21 cellular contexts compared by ENCODE assay signal in genomic region chr10:81104494-81104893, GRCh38.
A peak's percentile ranks its signal among the peaks of the same experiment; 100 is the strongest.
DNase-seq lines count a peak whose midpoint lies in the region; ATAC-seq, FAIRE-seq and TF ChIP-seq lines count a peak whose summit lies in the region.
"Had no signal": no experiment of that assay in that cellular context is flagged by ENCODE, and none has a peak within 500 bp of the region (broad histone marks: within the 10 kb centered on the region; RNA-seq: fewer than 3 reads in every experiment).

No MANE protein-coding gene starts in this region.

- no peaks in the 10 kb centered on the region for H3K27me3 ChIP-seq in GM12878 (replicated peaks in 1 of 2; ENCODE audit: control insufficient read depth in 2 of 2, insufficient read depth in 2 of 2, low read length in 1 of 2)
- H3K27me3 ChIP-seq: BLaER1 had no signal

- no peaks in the 10 kb centered on the region for H3K79me2 ChIP-seq in GM12878 (ENCODE audit: control insufficient read depth, insufficient read depth, low read length)

- H4K20me1 ChIP-seq in GM12878 (ENCODE audit: control insufficient read depth, insufficient read depth) = no peaks in the 10 kb centered on the region
- H4K20me1 ChIP-seq: BLaER1 had no signal

- BruUV-seq in GM12878 (replicated peaks; lab: Mats Ljungman, UMichigan) = no TSS peak

- no peak overlapping the region; the same call in 1 of the 2 replicates for H2AFZ ChIP-seq in GM12878 (ENCODE audit: control insufficient read depth, low read depth, low read length)

- intact Hi-C loops in GM12878 (cut with micrococcal nuclease; ENCODE audit: unreplicated experiment) = loop anchor here (10.0 kb wide), 2 partner anchors 140 to 650 kb away; partner anchors contain the start of gene TSPAN14

- peak; percentile 39 for ATAC-seq in GM18868 (IDR thresholded peaks at IDR 0.05; ENCODE audit: unreplicated experiment)
- peak; percentile 26 for ATAC-seq in GM21529 (IDR thresholded peaks at IDR 0.05; ENCODE audit: unreplicated experiment)
- peak; percentile 37 for ATAC-seq in HG02798 (IDR thresholded peaks at IDR 0.05; ENCODE audit: poor library complexity, unreplicated experiment)
- ATAC-seq in GM12878 = peak; percentile 34
- ATAC-seq in esophagus mucosa = no peak
- ATAC-seq in HG03108 (IDR thresholded peaks at IDR 0.05; ENCODE audit: unreplicated experiment) = no peak
- ATAC-seq: Panc1 had no signal

- no peaks in the 10 kb centered on the region for H3K36me3 ChIP-seq in GM12878 (ENCODE audit: control insufficient read depth in 2 of 2, insufficient read depth in 2 of 2, low read length in 1 of 2)
- H3K36me3 ChIP-seq: BLaER1, MG63 had no signal

- no peak overlapping the region for H3K4me3 ChIP-seq in GM12878
- H3K4me3 ChIP-seq: BLaER1, MG63 had no signal

- RAD21 ChIA-PET in GM12878 (lab: Charles Lee; ENCODE audit: unreplicated experiment) = interaction anchor here (0.6 to 1.9 kb wide), 10 partner anchors 10 to 159 kb away, joined by 3 to 9 read pairs (median 4); no protein-coding TSS in a partner anchor

- no peak for TF ChIP-seq POLR2A in GM12878 (IDR thresholded peaks at IDR 0.05; ENCODE audit: low read depth, low read length)

- TF ChIP-seq EP300 in GM12878 (IDR thresholded peaks at IDR 0.05; ENCODE audit: borderline replicate concordance in 1 of 2, control insufficient read depth in 1 of 2, low read depth in 2 of 2, low read length in 2 of 2) = 0 out of 4 replicates have a peak, but pooled peaks of 1 of the 2 experiments have one; percentile 42

- CTCF ChIA-PET in GM12878 (lab: Yijun Ruan, JAX) = interaction anchor here (0.7 to 6.7 kb wide), 8 partner anchors 10 to 74 kb away, joined by 3 to 40 read pairs (median 4); no protein-coding TSS in a partner anchor

- no peak overlapping the region for H3K4me2 ChIP-seq in GM12878 (ENCODE audit: control insufficient read depth, insufficient read depth)
- H3K4me2 ChIP-seq: BLaER1 had no signal

- 31% methylated on average over 3 of the region's 3 CpGs for WGBS in GM12878 (ENCODE audit: insufficient coverage, insufficient replicate concordance, low lambda C conversion rate, missing lambda C conversion rate)

- in situ Hi-C loops in GM12878 (cut with MboI) = no loop called here

- POLR2A ChIA-PET in GM12878 (lab: Charles Lee) = interaction anchor here (1.0 kb wide), 1 partner anchor 25 kb away, joined by 3 read pairs; no protein-coding TSS in a partner anchor

- DNase-seq in GM12878 (ENCODE audit: low read depth, low spot score) (no peak), NCI-H345 (lab: John Stamatoyannopoulos, UW) (no peak), RPMI8226 (no peak)
- DNase-seq: CD4-positive, CD25-positive, alpha-beta regulatory T cell; DMS153; DND-41; KBM-7; MG63; NCI-H2029; NCI-H526 treated with DMSO at 0.1 percent for 48 hours; SHP77 treated with DMSO at 0.1 percent for 48 hours; T-helper 1 cell had no signal

- H3K27ac ChIP-seq in GM12878 (ENCODE audit: control insufficient read depth, insufficient read depth) = no peak overlapping the region
- H3K27ac ChIP-seq: BLaER1 had no signal

- no peaks in the 10 kb centered on the region for H3K4me1 ChIP-seq in GM12878 (ENCODE audit: control insufficient read depth, insufficient read depth, low read length)
- H3K4me1 ChIP-seq: BLaER1 had no signal

- TF ChIP-seq RAD21 in GM12878 (IDR thresholded peaks at IDR 0.05; ENCODE audit: insufficient read depth, low read depth, low read length) = no peak

- no peaks in the 10 kb centered on the region for H3K9me3 ChIP-seq in GM12878 (replicated peaks; ENCODE audit: control insufficient read depth, insufficient read depth, low read length)
- H3K9me3 ChIP-seq: BLaER1, MG63 had no signal

- no peak for FAIRE-seq in GM12878 (lab: Jason Lieb, UNC)
- FAIRE-seq: A204.1, GM19239 had no signal

- TF ChIP-seq CTCF in GM12878 (IDR thresholded peaks at IDR 0.05 in 2 of 3, conservative IDR thresholded peaks at IDR 0.05 in 1 of 3; ENCODE audit: control insufficient read depth in 2 of 3, extremely low read depth in 1 of 3, insufficient read depth in 1 of 3, low read depth in 3 of 3, low read length in 3 of 3) = no peak

- SMC1A ChIA-PET in GM12878 (lab: Charles Lee; ENCODE audit: uncharacterized antibody, unreplicated experiment) = interaction anchor here (1.0 to 6.6 kb wide), 17 partner anchors 10 to 655 kb away, joined by 3 to 41 read pairs (median 5); no protein-coding TSS in a partner anchor

- H3K9ac ChIP-seq in GM12878 (ENCODE audit: control insufficient read depth, insufficient read depth, low read length) = no peak overlapping the region
- H3K9ac ChIP-seq: BLaER1 had no signal

TF ChIP-seq in GM12878, 131 proteins besides CTCF, POLR2A, EP300 and RAD21 (continues in another document):
- TF ChIP-seq SRF (IDR thresholded peaks at IDR 0.05; ENCODE audit: low read depth in 2 of 2, low read length in 2 of 2) = no peak
- no peak for TF ChIP-seq HDAC2 (IDR thresholded peaks at IDR 0.05)
- TF ChIP-seq IRF4 (IDR thresholded peaks at IDR 0.05; ENCODE audit: low read depth, low read length) = no peak
- TF ChIP-seq TARDBP (IDR thresholded peaks at IDR 0.05; ENCODE audit: borderline replicate concordance) = no peak
- no peak for TF ChIP-seq PAX5 (IDR thresholded peaks at IDR 0.05; ENCODE audit: borderline replicate concordance, low read depth, low read length)
- TF ChIP-seq CUX1 (IDR thresholded peaks at IDR 0.05; ENCODE audit: insufficient replicate concordance, low read depth, low read length) = no peak
- TF ChIP-seq FOXK2 (IDR thresholded peaks at IDR 0.05) = no peak
- TF ChIP-seq RUNX3 (IDR thresholded peaks at IDR 0.05; ENCODE audit: low read length) = no peak; the same call in 1 of the 2 replicates
- TF ChIP-seq ATF7 (IDR thresholded peaks at IDR 0.05; ENCODE audit: low read depth) = peak; percentile 63; the same call in 1 of the 2 replicates
- TF ChIP-seq HCFC1 (IDR thresholded peaks at IDR 0.05; ENCODE audit: low read length) = no peak
- TF ChIP-seq ZNF622 (IDR thresholded peaks at IDR 0.05) = no peak
- TF ChIP-seq MTA3 (IDR thresholded peaks at IDR 0.05; ENCODE audit: borderline replicate concordance, low read length) = no peak
- 0 out of 2 replicates have a peak, but pooled peaks have one; percentile 8 for TF ChIP-seq GABPA (IDR thresholded peaks at IDR 0.05; ENCODE audit: low read depth)
- TF ChIP-seq SREBF1 (IDR thresholded peaks at IDR 0.05; ENCODE audit: low read length) = no peak
- TF ChIP-seq STAT3 (IDR thresholded peaks at IDR 0.05; ENCODE audit: low read depth, low read length) = no peak
- TF ChIP-seq SIN3A (IDR thresholded peaks at IDR 0.05; ENCODE audit: low read depth, low read length) = no peak
- TF ChIP-seq NFIC (IDR thresholded peaks at IDR 0.05; ENCODE audit: low read depth, low read length) = peak; percentile 58; the same call in 1 of the 2 replicates
- TF ChIP-seq ZNF24 (IDR thresholded peaks at IDR 0.05) = 0 out of 2 replicates have a peak, but pooled peaks have one; percentile 26
- no peak for TF ChIP-seq MXI1 (IDR thresholded peaks at IDR 0.05; ENCODE audit: low read depth, low read length)
- no peak for TF ChIP-seq IRF5 (IDR thresholded peaks at IDR 0.05; ENCODE audit: borderline replicate concordance)
- TF ChIP-seq BMI1 (IDR thresholded peaks at IDR 0.05; ENCODE audit: borderline replicate concordance) = no peak
- no peak for TF ChIP-seq MYB (IDR thresholded peaks at IDR 0.05; ENCODE audit: borderline replicate concordance, low read depth, low read length)
- 0 out of 2 replicates have a peak, but pooled peaks have one; percentile 34 for TF ChIP-seq IKZF1 (conservative IDR thresholded peaks at IDR 0.05)

Comparison
In these comparisons a context has a peak if more than half of its experiments do, and no peak if none do; other contexts are left out.
1. ATAC-seq: peak in GM18868 (single experiment), GM21529 (single experiment), HG02798 (single experiment) and GM12878 (single experiment); none in esophagus mucosa (single experiment) and HG03108 (single experiment).